ENCODE assay signal across 25 cellular contexts in genomic region chr6:88538849-88539571, GRCh38.
"Had no signal": no experiment of that assay in that cellular context is flagged by ENCODE, and none has a peak within 500 bp of the region (broad histone marks: within the 10 kb centered on the region; RNA-seq: fewer than 3 reads in every experiment).

No MANE protein-coding gene starts in this region.

- H3K4me1 Mint-ChIP-seq: nephron had no signal

- H3K36me3 ChIP-seq: cardiac muscle cell, heart left ventricle, right lobe of liver, uterus had no signal

- H3K27ac Mint-ChIP-seq: activated naive CD8-positive, alpha-beta T cell; effector memory CD8-positive, alpha-beta T cell; nephron had no signal

- H3K27ac ChIP-seq: cardiac muscle cell, coronary artery, dorsolateral prefrontal cortex, heart left ventricle, right lobe of liver, testis, uterus had no signal

- H3K4me3 Mint-ChIP-seq: activated naive CD8-positive, alpha-beta T cell; effector memory CD8-positive, alpha-beta T cell; nephron had no signal

- H3K4me3 ChIP-seq: cardiac muscle cell, coronary artery, dorsolateral prefrontal cortex, heart left ventricle, right lobe of liver, testis, uterus had no signal

- H3K27me3 ChIP-seq: cardiac muscle cell, dorsolateral prefrontal cortex, heart left ventricle, right lobe of liver, testis, uterus had no signal

- H3K36me3 Mint-ChIP-seq: activated naive CD8-positive, alpha-beta T cell; brain had no signal

- H3K9me3 Mint-ChIP-seq: nephron had no signal

- H3K4me1 ChIP-seq: heart left ventricle, right lobe of liver, testis, uterus had no signal

- H3K9me3 ChIP-seq: heart left ventricle, right lobe of liver, testis, uterus had no signal

- DNase-seq: activated CD4-positive, alpha-beta T cell treated with anti-CD3 and anti-CD28 coated beads for 4 hours; activated CD4-positive, alpha-beta T cell treated with anti-CD3 and anti-CD28 coated beads, Interleukin-2, amount 50 U/mL, for 4 hours; activated effector memory CD4-positive, alpha-beta T cell treated with Interleukin-2 at 50 U/mL for 16 hours; activated naive CD4-positive, alpha-beta T cell treated with Interleukin-2 at 50 U/mL for 16 hours; activated T-cell treated with anti-CD3 and anti-CD28 coated beads for 4 hours; anterior cingulate cortex; cerebellar nuclear complex; dorsolateral prefrontal cortex; effector memory CD8-positive, alpha-beta T cell; heart left ventricle; hypothalamus; left colon; mammary epithelial cell; nucleus accumbens; posterior cingulate gyrus; right lobe of liver; stimulated activated CD4-positive, alpha-beta T cell treated with anti-CD3 and anti-CD28 coated beads, Interleukin-4, amount 100 ng/mL, for 1 hour; stimulated activated naive CD8-positive, alpha-beta T cell treated with anti-CD3 and anti-CD28 coated beads, Interleukin-15, Interleukin-2, amounts not matched to agents 100 U/mL and 50 U/mL, for 24 hours; uterus had no signal
